24 cellular contexts compared by ENCODE assay signal in genomic region chr5:11467588-11467987, GRCh38.
"Had no signal": no experiment of that assay in that cellular context is flagged by ENCODE, and none has a peak within 500 bp of the region (broad histone marks: within the 10 kb centered on the region; RNA-seq: fewer than 3 reads in every experiment).

No MANE protein-coding gene starts in this region.

- H3K4me1 ChIP-seq: esophagus muscularis mucosa, gastrocnemius medialis, heart left ventricle, left lung, neural progenitor cell, prostate gland, right atrium auricular region, stomach, thyroid gland had no signal

- H3K9me3 ChIP-seq: esophagus muscularis mucosa, gastrocnemius medialis, heart left ventricle, left lung, prostate gland, right atrium auricular region, stomach, thyroid gland had no signal

- H3K27ac Mint-ChIP-seq: naive thymus-derived CD4-positive, alpha-beta T cell; nephron; neural progenitor cell; stimulated activated effector memory CD8-positive, alpha-beta T cell treated with anti-CD3 and anti-CD28 coated beads, Interleukin-12 subunit alpha, Interleukin-12 subunit beta, amount 100 ng/mL, for 72 hours; type B pancreatic cell had no signal

- H3K9ac ChIP-seq: neural progenitor cell had no signal

- H3K4me3 ChIP-seq: coronary artery, esophagus muscularis mucosa, gastrocnemius medialis, heart left ventricle, hepatocyte, left lung, neural progenitor cell, prostate gland, right atrium auricular region, stomach, thyroid gland had no signal

- H3K9me3 Mint-ChIP-seq: naive thymus-derived CD4-positive, alpha-beta T cell; nephron; neural progenitor cell; stimulated activated effector memory CD8-positive, alpha-beta T cell treated with anti-CD3 and anti-CD28 coated beads, Interleukin-12 subunit alpha, Interleukin-12 subunit beta, amount 100 ng/mL, for 72 hours; type B pancreatic cell had no signal

- H3K36me3 Mint-ChIP-seq: naive thymus-derived CD4-positive, alpha-beta T cell; stimulated activated effector memory CD8-positive, alpha-beta T cell treated with anti-CD3 and anti-CD28 coated beads, Interleukin-12 subunit alpha, Interleukin-12 subunit beta, amount 100 ng/mL, for 72 hours; type B pancreatic cell had no signal

- H3K27ac ChIP-seq: coronary artery, esophagus muscularis mucosa, gastrocnemius medialis, heart left ventricle, hepatocyte, left lung, neural progenitor cell, prostate gland, right atrium auricular region, stomach, thyroid gland had no signal

- H3K27me3 Mint-ChIP-seq: naive thymus-derived CD4-positive, alpha-beta T cell; type B pancreatic cell had no signal

- H3K4me1 Mint-ChIP-seq: naive thymus-derived CD4-positive, alpha-beta T cell; nephron; stimulated activated effector memory CD8-positive, alpha-beta T cell treated with anti-CD3 and anti-CD28 coated beads, Interleukin-12 subunit alpha, Interleukin-12 subunit beta, amount 100 ng/mL, for 72 hours had no signal

- H2AFZ ChIP-seq: hepatocyte, neural progenitor cell had no signal

- H3K4me2 ChIP-seq: hepatocyte, neural progenitor cell had no signal

- ATAC-seq: gastrocnemius medialis; heart left ventricle; left lung; naive thymus-derived CD4-positive, alpha-beta T cell; sciatic nerve had no signal

- H3K27me3 ChIP-seq: gastrocnemius medialis, heart left ventricle, hepatocyte, left lung, neural progenitor cell, right atrium auricular region, stomach, thyroid gland had no signal

- H3K36me3 ChIP-seq: esophagus muscularis mucosa, gastrocnemius medialis, heart left ventricle, left lung, neural progenitor cell, prostate gland, right atrium auricular region, stomach, thyroid gland had no signal

- DNase-seq: dermis blood vessel endothelial cell; effector memory CD4-positive, alpha-beta T cell; foreskin fibroblast; gastrocnemius medialis; heart left ventricle; kidney; left lung; midbrain; naive thymus-derived CD4-positive, alpha-beta T cell; stimulated activated CD4-positive, alpha-beta T cell treated with anti-CD3 and anti-CD28 coated beads, Interleukin-2, amount 100 ng/mL, for 24 hours; stimulated activated CD4-positive, alpha-beta T cell treated with anti-CD3 and anti-CD28 coated beads, Interleukin-4, amount 100 ng/mL, for 24 hours; stimulated activated naive CD4-positive, alpha-beta T cell treated with Interleukin-2 at 50 U/mL for 16 hours; stomach; thyroid gland had no signal

- H3K4me3 Mint-ChIP-seq: naive thymus-derived CD4-positive, alpha-beta T cell; nephron; neural progenitor cell; stimulated activated effector memory CD8-positive, alpha-beta T cell treated with anti-CD3 and anti-CD28 coated beads, Interleukin-12 subunit alpha, Interleukin-12 subunit beta, amount 100 ng/mL, for 72 hours; type B pancreatic cell had no signal
